Comparison of ENCODE assay signal across 1 cellular context in the genomic region with DNA sequence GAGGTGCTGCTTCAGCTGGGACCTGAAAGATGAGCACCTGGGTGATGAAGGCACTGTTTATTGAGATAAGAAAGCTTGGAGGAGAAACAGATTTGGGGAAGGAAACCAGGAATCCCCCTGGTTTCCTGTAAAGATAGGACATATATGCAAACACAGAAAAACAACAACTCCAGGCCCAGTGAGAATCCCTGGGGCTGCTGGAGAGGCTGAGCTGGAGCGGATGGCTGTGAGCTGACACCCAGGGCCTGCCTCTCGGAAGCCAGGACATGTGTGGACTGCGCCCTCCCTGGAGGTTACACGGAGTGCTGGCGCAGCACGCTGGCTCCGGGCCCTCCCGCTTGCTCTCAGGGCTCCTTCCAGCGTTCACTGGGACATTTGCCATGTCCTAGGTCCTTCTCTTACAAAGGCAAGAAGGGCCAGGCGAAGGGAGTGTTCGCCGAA.
TF ChIP-seq lines count a peak whose summit lies in the region.

No MANE protein-coding gene starts in this region.

TF ChIP-seq in K562, 482 proteins besides CTCF, POLR2A, EP300 and RAD21 (continues in another document):
- no peak for TF ChIP-seq ZNF3 (CRISPR knock-in tag; IDR thresholded peaks at IDR 0.05)
- no peak for TF ChIP-seq RNF2 (IDR thresholded peaks at IDR 0.05)
- 0 out of 4 replicates have a peak, but pooled peaks of 1 of the 2 experiments have one; percentile 38 for TF ChIP-seq TRIM24 (IDR thresholded peaks at IDR 0.05)
- TF ChIP-seq TSC22D4 (tag; IDR thresholded peaks at IDR 0.05), result no peak
- TF ChIP-seq ZNF174 (CRISPR knock-in tag; IDR thresholded peaks at IDR 0.05), result no peak
- no peak for TF ChIP-seq ZNF699 (CRISPR knock-in tag; IDR thresholded peaks at IDR 0.05; ENCODE audit: insufficient replicate concordance)
- TF ChIP-seq TAL1 (IDR thresholded peaks at IDR 0.05), result peak; percentile 69
- TF ChIP-seq SMARCC2 (IDR thresholded peaks at IDR 0.05; ENCODE audit: low read depth), result no peak
- no peak for TF ChIP-seq ELF4 (CRISPR knock-in tag; IDR thresholded peaks at IDR 0.05)
- TF ChIP-seq ZNF253 (CRISPR knock-in tag; conservative IDR thresholded peaks at IDR 0.05), result no peak
- no peak for TF ChIP-seq XRCC4 (IDR thresholded peaks at IDR 0.05; ENCODE audit: extremely low read depth, insufficient read depth, insufficient read length)
- no peak for TF ChIP-seq ZNF23 (CRISPR knock-in tag; IDR thresholded peaks at IDR 0.05)
- TF ChIP-seq BRD4 (IDR thresholded peaks at IDR 0.05), result no peak
- TF ChIP-seq AFF1 (IDR thresholded peaks at IDR 0.05; ENCODE audit: low read depth in 1 of 2, partially characterized antibody in 2 of 2), result no peak
- no peak for TF ChIP-seq ZNF655 (CRISPR knock-in tag; IDR thresholded peaks at IDR 0.05)
- 0 out of 2 replicates have a peak, but pooled peaks have one; percentile 28 for TF ChIP-seq CTBP1 (IDR thresholded peaks at IDR 0.05; ENCODE audit: borderline replicate concordance)
- TF ChIP-seq, protein P1, sequence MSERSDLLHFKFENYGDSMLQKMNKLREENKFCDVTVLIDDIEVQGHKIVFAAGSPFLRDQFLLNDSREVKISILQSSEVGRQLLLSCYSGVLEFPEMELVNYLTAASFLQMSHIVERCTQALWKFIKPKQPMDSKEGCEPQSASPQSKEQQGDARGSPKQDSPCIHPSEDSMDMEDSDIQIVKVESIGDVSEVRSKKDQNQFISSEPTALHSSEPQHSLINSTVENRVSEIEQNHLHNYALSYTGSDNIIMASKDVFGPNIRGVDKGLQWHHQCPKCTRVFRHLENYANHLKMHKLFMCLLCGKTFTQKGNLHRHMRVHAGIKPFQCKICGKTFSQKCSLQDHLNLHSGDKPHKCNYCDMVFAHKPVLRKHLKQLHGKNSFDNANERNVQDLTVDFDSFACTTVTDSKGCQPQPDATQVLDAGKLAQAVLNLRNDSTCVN (CRISPR knock-in tag; IDR thresholded peaks at IDR 0.05), result no peak
- TF ChIP-seq NCOR1 (IDR thresholded peaks at IDR 0.05), result peak; percentile 44
- no peak for TF ChIP-seq DIDO1 (tag; IDR thresholded peaks at IDR 0.05; ENCODE audit: low read depth)
- peak; percentile 26; the same call in 1 of the 2 replicates for TF ChIP-seq ZBTB33 (CRISPR knock-in tag; IDR thresholded peaks at IDR 0.05)
- TF ChIP-seq, protein P2, sequence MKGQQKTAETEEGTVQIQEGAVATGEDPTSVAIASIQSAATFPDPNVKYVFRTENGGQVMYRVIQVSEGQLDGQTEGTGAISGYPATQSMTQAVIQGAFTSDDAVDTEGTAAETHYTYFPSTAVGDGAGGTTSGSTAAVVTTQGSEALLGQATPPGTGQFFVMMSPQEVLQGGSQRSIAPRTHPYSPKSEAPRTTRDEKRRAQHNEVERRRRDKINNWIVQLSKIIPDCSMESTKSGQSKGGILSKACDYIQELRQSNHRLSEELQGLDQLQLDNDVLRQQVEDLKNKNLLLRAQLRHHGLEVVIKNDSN (CRISPR knock-in tag; IDR thresholded peaks at IDR 0.05), result no peak
- TF ChIP-seq NUFIP1 (IDR thresholded peaks at IDR 0.05; ENCODE audit: partially characterized antibody), result no peak
- TF ChIP-seq SRF (CRISPR knock-in tag; IDR thresholded peaks at IDR 0.05), result no peak
- TF ChIP-seq HMG20A (CRISPR knock-in tag; conservative IDR thresholded peaks at IDR 0.05), result no peak
- TF ChIP-seq ZNF277 (CRISPR knock-in tag; IDR thresholded peaks at IDR 0.05; ENCODE audit: borderline replicate concordance), result no peak
- peak; percentile 87 for TF ChIP-seq CBFA2T3 (IDR thresholded peaks at IDR 0.05)
- no peak for TF ChIP-seq RBM17 (IDR thresholded peaks at IDR 0.05; ENCODE audit: borderline replicate concordance, low read depth, low read length)
- TF ChIP-seq CREB1 (IDR thresholded peaks at IDR 0.05), result no peak
- no peak for TF ChIP-seq CREB1 (CRISPR knock-in tag; IDR thresholded peaks at IDR 0.05)
- TF ChIP-seq KDM4B (IDR thresholded peaks at IDR 0.05; ENCODE audit: borderline replicate concordance in 2 of 2, low read depth in 1 of 2), result no peak
- peak; percentile 29; the same call in 1 of the 2 replicates for TF ChIP-seq MTA2 (IDR thresholded peaks at IDR 0.05; ENCODE audit: low read depth)
- TF ChIP-seq COPS2 (conservative IDR thresholded peaks at IDR 0.05), result no peak
- TF ChIP-seq, protein P3, sequence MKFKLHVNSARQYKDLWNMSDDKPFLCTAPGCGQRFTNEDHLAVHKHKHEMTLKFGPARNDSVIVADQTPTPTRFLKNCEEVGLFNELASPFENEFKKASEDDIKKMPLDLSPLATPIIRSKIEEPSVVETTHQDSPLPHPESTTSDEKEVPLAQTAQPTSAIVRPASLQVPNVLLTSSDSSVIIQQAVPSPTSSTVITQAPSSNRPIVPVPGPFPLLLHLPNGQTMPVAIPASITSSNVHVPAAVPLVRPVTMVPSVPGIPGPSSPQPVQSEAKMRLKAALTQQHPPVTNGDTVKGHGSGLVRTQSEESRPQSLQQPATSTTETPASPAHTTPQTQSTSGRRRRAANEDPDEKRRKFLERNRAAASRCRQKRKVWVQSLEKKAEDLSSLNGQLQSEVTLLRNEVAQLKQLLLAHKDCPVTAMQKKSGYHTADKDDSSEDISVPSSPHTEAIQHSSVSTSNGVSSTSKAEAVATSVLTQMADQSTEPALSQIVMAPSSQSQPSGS (CRISPR knock-in tag; IDR thresholded peaks at IDR 0.05), result no peak
- TF ChIP-seq, protein P4, sequence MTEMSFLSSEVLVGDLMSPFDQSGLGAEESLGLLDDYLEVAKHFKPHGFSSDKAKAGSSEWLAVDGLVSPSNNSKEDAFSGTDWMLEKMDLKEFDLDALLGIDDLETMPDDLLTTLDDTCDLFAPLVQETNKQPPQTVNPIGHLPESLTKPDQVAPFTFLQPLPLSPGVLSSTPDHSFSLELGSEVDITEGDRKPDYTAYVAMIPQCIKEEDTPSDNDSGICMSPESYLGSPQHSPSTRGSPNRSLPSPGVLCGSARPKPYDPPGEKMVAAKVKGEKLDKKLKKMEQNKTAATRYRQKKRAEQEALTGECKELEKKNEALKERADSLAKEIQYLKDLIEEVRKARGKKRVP (CRISPR knock-in tag; IDR thresholded peaks at IDR 0.05), result no peak
- TF ChIP-seq, protein P5, sequence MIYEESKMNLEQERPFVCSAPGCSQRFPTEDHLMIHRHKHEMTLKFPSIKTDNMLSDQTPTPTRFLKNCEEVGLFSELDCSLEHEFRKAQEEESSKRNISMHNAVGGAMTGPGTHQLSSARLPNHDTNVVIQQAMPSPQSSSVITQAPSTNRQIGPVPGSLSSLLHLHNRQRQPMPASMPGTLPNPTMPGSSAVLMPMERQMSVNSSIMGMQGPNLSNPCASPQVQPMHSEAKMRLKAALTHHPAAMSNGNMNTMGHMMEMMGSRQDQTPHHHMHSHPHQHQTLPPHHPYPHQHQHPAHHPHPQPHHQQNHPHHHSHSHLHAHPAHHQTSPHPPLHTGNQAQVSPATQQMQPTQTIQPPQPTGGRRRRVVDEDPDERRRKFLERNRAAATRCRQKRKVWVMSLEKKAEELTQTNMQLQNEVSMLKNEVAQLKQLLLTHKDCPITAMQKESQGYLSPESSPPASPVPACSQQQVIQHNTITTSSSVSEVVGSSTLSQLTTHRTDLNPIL (CRISPR knock-in tag; IDR thresholded peaks at IDR 0.05), result no peak
- TF ChIP-seq HDAC1 (IDR thresholded peaks at IDR 0.05), result peak in 1 of 2 experiments; percentile 63; a peak in 1 of 4 replicates
- TF ChIP-seq ADNP (tag; IDR thresholded peaks at IDR 0.05), result no peak
- no peak for TF ChIP-seq CBX5 (IDR thresholded peaks at IDR 0.05; ENCODE audit: borderline replicate concordance, low read depth)
- no peak for TF ChIP-seq ZNF316 (IDR thresholded peaks at IDR 0.05)
- peak; percentile 70 for TF ChIP-seq TCF3 (CRISPR knock-in tag; IDR thresholded peaks at IDR 0.05)
- no peak for TF ChIP-seq TCF15 (CRISPR knock-in tag; IDR thresholded peaks at IDR 0.05)
- no peak for TF ChIP-seq HEY1 (CRISPR knock-in tag; IDR thresholded peaks at IDR 0.05; ENCODE audit: borderline replicate concordance)
- no peak for TF ChIP-seq EZH2 (IDR thresholded peaks at IDR 0.05; ENCODE audit: borderline replicate concordance, low read depth, low read length)
- TF ChIP-seq ARID1B (IDR thresholded peaks at IDR 0.05), result peak; percentile 67
- no peak for TF ChIP-seq ELK1 (CRISPR knock-in tag; IDR thresholded peaks at IDR 0.05)
- TF ChIP-seq ZFP1 (CRISPR knock-in tag; IDR thresholded peaks at IDR 0.05), result no peak
- TF ChIP-seq HDGF (IDR thresholded peaks at IDR 0.05), result no peak
- TF ChIP-seq RHOXF2B (CRISPR knock-in tag; conservative IDR thresholded peaks at IDR 0.05), result no peak
- TF ChIP-seq HNRNPL (IDR thresholded peaks at IDR 0.05; ENCODE audit: low read depth, low read length), result no peak
- no peak for TF ChIP-seq NCOA6 (IDR thresholded peaks at IDR 0.05)
- TF ChIP-seq KDM2B (CRISPR knock-in tag; IDR thresholded peaks at IDR 0.05), result no peak
- TF ChIP-seq NR2C2 (CRISPR knock-in tag; IDR thresholded peaks at IDR 0.05), result no peak
- no peak for TF ChIP-seq NR2C2 (tag; IDR thresholded peaks at IDR 0.05)
- no peak for TF ChIP-seq ZNF282 (CRISPR knock-in tag; IDR thresholded peaks at IDR 0.05)
- peak; percentile 41 to 73; a peak in 2 of 4 replicates for TF ChIP-seq KDM1A (IDR thresholded peaks at IDR 0.05)
- TF ChIP-seq BDP1 (IDR thresholded peaks at IDR 0.05; ENCODE audit: insufficient read depth, insufficient read length), result no peak
- no peak for TF ChIP-seq PPARD (CRISPR knock-in tag; IDR thresholded peaks at IDR 0.05)
- no peak for TF ChIP-seq MCM7 (IDR thresholded peaks at IDR 0.05)
- no peak for TF ChIP-seq ZNF124 (CRISPR knock-in tag; IDR thresholded peaks at IDR 0.05)
